ENCODE assay signal across 1 cellular context in the genomic region with DNA sequence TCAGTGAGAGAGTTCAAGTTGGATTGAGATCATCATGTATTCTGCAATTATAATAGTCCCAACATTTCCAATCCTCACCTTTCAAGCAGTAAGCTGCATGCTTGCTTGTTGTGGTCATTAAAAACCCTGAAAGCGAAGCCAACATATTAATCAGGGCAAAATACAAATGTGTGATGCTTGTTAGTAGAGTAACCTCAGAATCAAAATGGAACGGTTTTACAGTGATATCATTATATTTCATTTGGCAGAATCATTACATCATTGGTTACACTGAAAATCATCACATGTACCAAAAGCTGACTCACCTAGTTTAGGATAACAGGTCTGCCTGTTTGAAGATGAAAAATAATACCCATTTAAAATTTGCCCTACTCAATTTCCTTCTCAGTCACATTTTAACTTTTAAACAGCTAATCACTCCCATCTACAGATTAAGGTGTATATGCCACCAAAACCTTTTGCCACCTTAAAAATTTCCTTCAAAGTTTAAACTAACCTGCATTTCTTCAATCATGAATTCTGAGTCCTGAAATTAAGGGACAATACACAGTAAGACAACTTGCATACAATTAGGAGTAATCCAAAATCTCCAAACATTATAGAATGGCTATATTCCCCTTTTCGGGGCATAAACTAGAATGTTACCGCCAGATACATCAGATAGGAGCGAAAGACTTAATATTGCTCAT.
TF ChIP-seq lines count a peak whose summit lies in the region.

No MANE protein-coding gene starts in this region.

TF ChIP-seq in GM23338, 12 proteins besides CTCF, POLR2A, EP300 and RAD21 (continued from another document):
- TF ChIP-seq, protein P1, sequence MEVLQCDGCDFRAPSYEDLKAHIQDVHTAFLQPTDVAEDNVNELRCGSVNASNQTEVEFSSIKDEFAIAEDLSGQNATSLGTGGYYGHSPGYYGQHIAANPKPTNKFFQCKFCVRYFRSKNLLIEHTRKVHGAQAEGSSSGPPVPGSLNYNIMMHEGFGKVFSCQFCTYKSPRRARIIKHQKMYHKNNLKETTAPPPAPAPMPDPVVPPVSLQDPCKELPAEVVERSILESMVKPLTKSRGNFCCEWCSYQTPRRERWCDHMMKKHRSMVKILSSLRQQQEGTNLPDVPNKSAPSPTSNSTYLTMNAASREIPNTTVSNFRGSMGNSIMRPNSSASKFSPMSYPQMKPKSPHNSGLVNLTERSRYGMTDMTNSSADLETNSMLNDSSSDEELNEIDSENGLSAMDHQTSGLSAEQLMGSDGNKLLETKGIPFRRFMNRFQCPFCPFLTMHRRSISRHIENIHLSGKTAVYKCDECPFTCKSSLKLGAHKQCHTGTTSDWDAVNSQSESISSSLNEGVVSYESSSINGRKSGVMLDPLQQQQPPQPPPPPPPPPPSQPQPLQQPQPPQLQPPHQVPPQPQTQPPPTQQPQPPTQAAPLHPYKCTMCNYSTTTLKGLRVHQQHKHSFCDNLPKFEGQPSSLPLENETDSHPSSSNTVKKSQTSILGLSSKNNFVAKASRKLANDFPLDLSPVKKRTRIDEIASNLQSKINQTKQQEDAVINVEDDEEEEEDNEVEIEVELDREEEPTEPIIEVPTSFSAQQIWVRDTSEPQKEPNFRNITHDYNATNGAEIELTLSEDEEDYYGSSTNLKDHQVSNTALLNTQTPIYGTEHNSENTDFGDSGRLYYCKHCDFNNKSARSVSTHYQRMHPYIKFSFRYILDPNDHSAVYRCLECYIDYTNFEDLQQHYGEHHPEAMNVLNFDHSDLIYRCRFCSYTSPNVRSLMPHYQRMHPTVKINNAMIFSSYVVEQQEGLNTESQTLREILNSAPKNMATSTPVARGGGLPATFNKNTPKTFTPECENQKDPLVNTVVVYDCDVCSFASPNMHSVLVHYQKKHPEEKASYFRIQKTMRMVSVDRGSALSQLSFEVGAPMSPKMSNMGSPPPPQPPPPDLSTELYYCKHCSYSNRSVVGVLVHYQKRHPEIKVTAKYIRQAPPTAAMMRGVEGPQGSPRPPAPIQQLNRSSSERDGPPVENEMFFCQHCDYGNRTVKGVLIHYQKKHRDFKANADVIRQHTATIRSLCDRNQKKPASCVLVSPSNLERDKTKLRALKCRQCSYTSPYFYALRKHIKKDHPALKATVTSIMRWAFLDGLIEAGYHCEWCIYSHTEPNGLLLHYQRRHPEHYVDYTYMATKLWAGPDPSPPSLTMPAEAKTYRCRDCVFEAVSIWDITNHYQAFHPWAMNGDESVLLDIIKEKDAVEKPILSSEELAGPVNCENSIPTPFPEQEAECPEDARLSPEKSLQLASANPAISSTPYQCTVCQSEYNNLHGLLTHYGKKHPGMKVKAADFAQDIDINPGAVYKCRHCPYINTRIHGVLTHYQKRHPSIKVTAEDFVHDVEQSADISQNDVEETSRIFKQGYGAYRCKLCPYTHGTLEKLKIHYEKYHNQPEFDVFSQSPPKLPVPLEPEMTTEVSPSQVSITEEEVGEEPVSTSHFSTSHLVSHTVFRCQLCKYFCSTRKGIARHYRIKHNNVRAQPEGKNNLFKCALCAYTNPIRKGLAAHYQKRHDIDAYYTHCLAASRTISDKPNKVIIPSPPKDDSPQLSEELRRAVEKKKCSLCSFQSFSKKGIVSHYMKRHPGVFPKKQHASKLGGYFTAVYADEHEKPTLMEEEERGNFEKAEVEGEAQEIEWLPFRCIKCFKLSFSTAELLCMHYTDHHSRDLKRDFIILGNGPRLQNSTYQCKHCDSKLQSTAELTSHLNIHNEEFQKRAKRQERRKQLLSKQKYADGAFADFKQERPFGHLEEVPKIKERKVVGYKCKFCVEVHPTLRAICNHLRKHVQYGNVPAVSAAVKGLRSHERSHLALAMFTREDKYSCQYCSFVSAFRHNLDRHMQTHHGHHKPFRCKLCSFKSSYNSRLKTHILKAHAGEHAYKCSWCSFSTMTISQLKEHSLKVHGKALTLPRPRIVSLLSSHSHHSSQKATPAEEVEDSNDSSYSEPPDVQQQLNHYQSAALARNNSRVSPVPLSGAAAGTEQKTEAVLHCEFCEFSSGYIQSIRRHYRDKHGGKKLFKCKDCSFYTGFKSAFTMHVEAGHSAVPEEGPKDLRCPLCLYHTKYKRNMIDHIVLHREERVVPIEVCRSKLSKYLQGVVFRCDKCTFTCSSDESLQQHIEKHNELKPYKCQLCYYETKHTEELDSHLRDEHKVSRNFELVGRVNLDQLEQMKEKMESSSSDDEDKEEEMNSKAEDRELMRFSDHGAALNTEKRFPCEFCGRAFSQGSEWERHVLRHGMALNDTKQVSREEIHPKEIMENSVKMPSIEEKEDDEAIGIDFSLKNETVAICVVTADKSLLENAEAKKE (CRISPR knock-in tag; IDR thresholded peaks at IDR 0.05), result no peak
- TF ChIP-seq NANOG (IDR thresholded peaks at IDR 0.05; ENCODE audit: borderline replicate concordance), result no peak
- no peak for TF ChIP-seq CREB1 (CRISPR knock-in tag; IDR thresholded peaks at IDR 0.05; ENCODE audit: low read depth)
- TF ChIP-seq, protein P2, sequence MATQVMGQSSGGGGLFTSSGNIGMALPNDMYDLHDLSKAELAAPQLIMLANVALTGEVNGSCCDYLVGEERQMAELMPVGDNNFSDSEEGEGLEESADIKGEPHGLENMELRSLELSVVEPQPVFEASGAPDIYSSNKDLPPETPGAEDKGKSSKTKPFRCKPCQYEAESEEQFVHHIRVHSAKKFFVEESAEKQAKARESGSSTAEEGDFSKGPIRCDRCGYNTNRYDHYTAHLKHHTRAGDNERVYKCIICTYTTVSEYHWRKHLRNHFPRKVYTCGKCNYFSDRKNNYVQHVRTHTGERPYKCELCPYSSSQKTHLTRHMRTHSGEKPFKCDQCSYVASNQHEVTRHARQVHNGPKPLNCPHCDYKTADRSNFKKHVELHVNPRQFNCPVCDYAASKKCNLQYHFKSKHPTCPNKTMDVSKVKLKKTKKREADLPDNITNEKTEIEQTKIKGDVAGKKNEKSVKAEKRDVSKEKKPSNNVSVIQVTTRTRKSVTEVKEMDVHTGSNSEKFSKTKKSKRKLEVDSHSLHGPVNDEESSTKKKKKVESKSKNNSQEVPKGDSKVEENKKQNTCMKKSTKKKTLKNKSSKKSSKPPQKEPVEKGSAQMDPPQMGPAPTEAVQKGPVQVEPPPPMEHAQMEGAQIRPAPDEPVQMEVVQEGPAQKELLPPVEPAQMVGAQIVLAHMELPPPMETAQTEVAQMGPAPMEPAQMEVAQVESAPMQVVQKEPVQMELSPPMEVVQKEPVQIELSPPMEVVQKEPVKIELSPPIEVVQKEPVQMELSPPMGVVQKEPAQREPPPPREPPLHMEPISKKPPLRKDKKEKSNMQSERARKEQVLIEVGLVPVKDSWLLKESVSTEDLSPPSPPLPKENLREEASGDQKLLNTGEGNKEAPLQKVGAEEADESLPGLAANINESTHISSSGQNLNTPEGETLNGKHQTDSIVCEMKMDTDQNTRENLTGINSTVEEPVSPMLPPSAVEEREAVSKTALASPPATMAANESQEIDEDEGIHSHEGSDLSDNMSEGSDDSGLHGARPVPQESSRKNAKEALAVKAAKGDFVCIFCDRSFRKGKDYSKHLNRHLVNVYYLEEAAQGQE (IDR thresholded peaks at IDR 0.05; ENCODE audit: unreplicated experiment), result no peak
- no peak for TF ChIP-seq POLR2AphosphoS5 (IDR thresholded peaks at IDR 0.05; ENCODE audit: low read depth)
- TF ChIP-seq ZNF331 (CRISPR knock-in tag; IDR thresholded peaks at IDR 0.05; ENCODE audit: low read depth), result no peak
- no peak for TF ChIP-seq EZH2 (IDR thresholded peaks at IDR 0.05; ENCODE audit: low read depth, unreplicated experiment)
- no peak for TF ChIP-seq ZNF114 (CRISPR knock-in tag; IDR thresholded peaks at IDR 0.05)
- TF ChIP-seq EZH2phosphoT487 (IDR thresholded peaks at IDR 0.05; ENCODE audit: unreplicated experiment), result no peak
- no peak for TF ChIP-seq JUNB (IDR thresholded peaks at IDR 0.05; ENCODE audit: unreplicated experiment)
